Comparison of ENCODE assay signal across 9 cellular contexts in the genomic region with DNA sequence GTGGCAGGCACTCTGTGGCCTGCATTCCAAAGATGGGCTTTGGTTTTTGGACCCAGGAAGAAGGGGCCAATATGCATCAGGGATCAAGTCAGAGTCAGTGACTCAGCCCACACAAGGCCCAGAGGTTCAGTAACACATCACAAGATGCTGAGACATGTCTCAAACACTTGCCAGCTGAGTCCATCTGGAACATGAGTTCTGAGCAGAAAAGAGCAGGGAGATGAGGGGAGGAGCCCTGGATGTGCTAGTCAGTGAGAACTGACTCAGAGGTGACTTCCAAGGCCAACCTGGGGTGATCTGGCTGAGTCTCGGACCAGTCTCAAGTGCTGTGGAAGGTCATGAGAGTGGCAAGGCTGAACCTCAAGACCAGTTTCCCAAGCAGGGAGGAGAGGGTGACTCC.
DNase-seq lines count a peak whose midpoint lies in the region; TF ChIP-seq lines count a peak whose summit lies in the region.
"Had no signal": no experiment of that assay in that cellular context is flagged by ENCODE, and none has a peak within 500 bp of the region (broad histone marks: within the 10 kb centered on the region; RNA-seq: fewer than 3 reads in every experiment).

No MANE protein-coding gene starts in this region.

- H3K4me3 Mint-ChIP-seq in endothelial cell (ENCODE audit: unreplicated experiment): no peak overlapping the region

- no peak for TF ChIP-seq POLR2A in esophagus muscularis mucosa (IDR thresholded peaks at IDR 0.05; ENCODE audit: low read depth)

- peaks cover 4% of the 10 kb centered on the region for H3K36me3 Mint-ChIP-seq in endothelial cell (ENCODE audit: low read depth, unreplicated experiment)

- no peaks in the 10 kb centered on the region for H4K20me1 ChIP-seq in osteoblast (ENCODE audit: insufficient read depth, low read length)

- TF ChIP-seq CTCF in esophagus muscularis mucosa (IDR thresholded peaks at IDR 0.05): no peak
- no peak for TF ChIP-seq CTCF in osteoblast (IDR thresholded peaks at IDR 0.05; ENCODE audit: extremely low read depth, low read depth, low read length)
- TF ChIP-seq CTCF in endothelial cell (IDR thresholded peaks at IDR 0.05; ENCODE audit: unreplicated experiment): no peak

- H3K4me3 ChIP-seq in esophagus muscularis mucosa: no peak overlapping the region
- no peak overlapping the region for H3K4me3 ChIP-seq in osteoblast (ENCODE audit: insufficient read depth, low read length)

- WGBS in esophagus muscularis mucosa: 50% methylated on average over 1 of the region's 1 CpG

- no peaks in the 10 kb centered on the region for H3K36me3 ChIP-seq in esophagus muscularis mucosa
- H3K36me3 ChIP-seq in osteoblast (ENCODE audit: insufficient read depth, low read length): no peaks in the 10 kb centered on the region

- peaks cover 18% of the 10 kb centered on the region for H3K4me1 Mint-ChIP-seq in endothelial cell (ENCODE audit: unreplicated experiment)

- peak overlapping the region; percentile 61 to 79 (median 72) for H3K27ac ChIP-seq in esophagus muscularis mucosa (replicated peaks in 1 of 4)
- H3K27ac ChIP-seq in osteoblast (ENCODE audit: low read depth, low read length): peak overlapping the region; percentile 97

- H3K27me3 ChIP-seq in esophagus muscularis mucosa (no peaks in the 10 kb centered on the region), osteoblast (ENCODE audit: insufficient read depth, low read length) (no peaks in the 10 kb centered on the region)

- no peak overlapping the region for H3K27ac Mint-ChIP-seq in endothelial cell (ENCODE audit: unreplicated experiment)

- peak overlapping the region; percentile 21 for H3K4me2 ChIP-seq in osteoblast (ENCODE audit: insufficient read depth, low read length)

- H3K9me3 ChIP-seq in esophagus muscularis mucosa (no peaks in the 10 kb centered on the region), osteoblast (ENCODE audit: low read depth, low read length) (no peaks in the 10 kb centered on the region)

- peak overlapping the region; percentile 43 for H2AFZ ChIP-seq in osteoblast (ENCODE audit: low read length)

- H3K27me3 Mint-ChIP-seq in endothelial cell (ENCODE audit: unreplicated experiment): peaks cover 4% of the 10 kb centered on the region

- DNase-seq in AG08395 (ENCODE audit: low spot score) (peak; percentile 97), NCI-H446 treated with DMSO at 0.1 percent for 48 hours (lab: John Stamatoyannopoulos, UW) (peak; percentile 30), esophagus muscularis mucosa (ENCODE audit: extremely low spot score) (peak; percentile 93), osteoblast (ENCODE audit: insufficient read length, low spot score, missing footprints) (peak; percentile 96), NCI-H2107 (lab: John Stamatoyannopoulos, UW) (no peak), NCI-H2227 treated with DMSO at 0.1 percent for 48 hours (lab: John Stamatoyannopoulos, UW) (no peak), NCI-H1105 (lab: John Stamatoyannopoulos, UW) (no peak), endothelial cell (ENCODE audit: low spot score) (no peak)
- DNase-seq: DND-41 had no signal

- TF ChIP-seq EP300 in esophagus muscularis mucosa (IDR thresholded peaks at IDR 0.05): no peak

- intact Hi-C loops in esophagus muscularis mucosa (cut with DNase I): no loop called here

- no peaks in the 10 kb centered on the region for H3K9me3 Mint-ChIP-seq in endothelial cell (ENCODE audit: unreplicated experiment)

- H3K4me1 ChIP-seq in esophagus muscularis mucosa: peaks cover 14 to 25% (median 22%) of the 10 kb centered on the region in 4 donors
- H3K4me1 ChIP-seq in osteoblast (ENCODE audit: insufficient read depth, low read length): peaks cover 21% of the 10 kb centered on the region

- no peaks in the 10 kb centered on the region for H3K79me2 ChIP-seq in osteoblast (ENCODE audit: insufficient read depth, low read length)

Comparison
In these comparisons a context has a peak if more than half of its experiments do, and no peak if none do; other contexts are left out.
1. DNase-seq: peak in AG08395 (single experiment), NCI-H446 treated with DMSO at 0.1 percent for 48 hours (single experiment), esophagus muscularis mucosa (single experiment) and osteoblast (single experiment); none in NCI-H2107 (single experiment), NCI-H2227 treated with DMSO at 0.1 percent for 48 hours (single experiment), NCI-H1105 (single experiment) and endothelial cell (single experiment).